Comparison of ENCODE assay signal across 13 cellular contexts in genomic region chr14:92973798-92974372, GRCh38. TPM values are rescaled to one million over a fixed set of nuclear protein-coding genes. Genes with fewer than 3 reads are reported as not detected.
DNase-seq lines count a peak whose midpoint lies in the region; ATAC-seq and TF ChIP-seq lines count a peak whose summit lies in the region.
"Had no signal": no experiment of that assay in that cellular context is flagged by ENCODE, and none has a peak within 500 bp of the region (broad histone marks: within the 10 kb centered on the region; RNA-seq: fewer than 3 reads in every experiment).

No MANE protein-coding gene starts in this region.

- H3K4me3 ChIP-seq in esophagus squamous epithelium = no peak overlapping the region
- H3K4me3 ChIP-seq in lower lobe of right lung = no peak overlapping the region
- no peak overlapping the region for H3K4me3 ChIP-seq in upper lobe of right lung
- H3K4me3 ChIP-seq: psoas muscle had no signal

- H3K27ac ChIP-seq in esophagus squamous epithelium = peak overlapping the region; percentile 16 to 92 (median 66)
- H3K27ac ChIP-seq in lower lobe of right lung = no peak overlapping the region
- H3K27ac ChIP-seq in upper lobe of right lung = peak overlapping the region; percentile 49
- H3K27ac ChIP-seq: KMS-11, psoas muscle had no signal

- 29 to 33% methylated on average over 1 to 5 of the region's 9 CpGs for WGBS in esophagus squamous epithelium, 2 donors

- H3K27me3 ChIP-seq in esophagus squamous epithelium = no peaks in the 10 kb centered on the region
- no peaks in the 10 kb centered on the region for H3K27me3 ChIP-seq in lower lobe of right lung (ENCODE audit: low read depth)
- H3K27me3 ChIP-seq in upper lobe of right lung = no peaks in the 10 kb centered on the region

- TF ChIP-seq CTCF in esophagus squamous epithelium (IDR thresholded peaks at IDR 0.05) = no peak
- TF ChIP-seq CTCF in lower lobe of right lung (IDR thresholded peaks at IDR 0.05) = no peak
- TF ChIP-seq CTCF in upper lobe of right lung (IDR thresholded peaks at IDR 0.05) = no peak

- H3K4me1 ChIP-seq in esophagus squamous epithelium = peaks cover 0 to 28% (median 11%) of the 10 kb centered on the region in 3 donors
- peaks cover 17% of the 10 kb centered on the region for H3K4me1 ChIP-seq in lower lobe of right lung
- H3K4me1 ChIP-seq in upper lobe of right lung = peaks cover 6% of the 10 kb centered on the region
- H3K4me1 ChIP-seq: psoas muscle had no signal

- peaks cover 0 to 18% (median 9%) of the 10 kb centered on the region in 3 donors for H3K9me3 ChIP-seq in esophagus squamous epithelium
- peaks cover 25% of the 10 kb centered on the region for H3K9me3 ChIP-seq in lower lobe of right lung
- H3K9me3 ChIP-seq in upper lobe of right lung = peaks cover 12% of the 10 kb centered on the region
- H3K9me3 ChIP-seq: SK-N-SH had no signal

- peak; percentile 8 to 11 for ATAC-seq in lower lobe of right lung
- peak; percentile 4 for ATAC-seq in upper lobe of right lung
- ATAC-seq in GM19467 (IDR thresholded peaks at IDR 0.05; ENCODE audit: unreplicated experiment) = no peak
- ATAC-seq: effector memory CD8-positive, alpha-beta T cell had no signal

- DNase-seq in RPMI7951 (ENCODE audit: low read depth) (peak; percentile 18), esophagus squamous epithelium (lab: John Stamatoyannopoulos, UW) (no peak), lower lobe of right lung (peak; percentile 41), upper lobe of right lung (no peak), DMS153 treated with DMSO at 0.1 percent for 48 hours (lab: John Stamatoyannopoulos, UW; ENCODE audit: unreplicated experiment) (no peak)
- DNase-seq in stimulated activated CD4-positive, alpha-beta T cell treated with anti-CD3 and anti-CD28 coated beads, Interleukin-12 subunit alpha, Interleukin-12 subunit beta, amount 100 ng/mL, for 4 hours = no peak
- DNase-seq: effector memory CD8-positive, alpha-beta T cell; stimulated activated naive CD4-positive, alpha-beta T cell treated with Interleukin-2 at 50 U/mL for 16 hours had no signal

- H3K36me3 ChIP-seq in esophagus squamous epithelium = peaks cover 0 to 42% (median 0%) of the 10 kb centered on the region in 3 donors
- H3K36me3 ChIP-seq in lower lobe of right lung = peaks cover 11% of the 10 kb centered on the region
- peaks cover 10% of the 10 kb centered on the region for H3K36me3 ChIP-seq in upper lobe of right lung

- no peak for TF ChIP-seq POLR2A in esophagus squamous epithelium (IDR thresholded peaks at IDR 0.05)

- intact Hi-C loops in esophagus squamous epithelium (cut with DNase I) = no loop called here
- intact Hi-C loops in lower lobe of right lung (cut with DNase I) = no loop called here
- intact Hi-C loops in upper lobe of right lung (cut with DNase I) = no loop called here

RNA-seq across cellular contexts. Expression of gene CHGA, which starts 50.9 kb away (rescaled TPM):
- total RNA-seq in RPMI7951 (2014; rRNA removed; shearing (Covaris generic)) = not detected in 2 replicates
- total RNA-seq in esophagus squamous epithelium (under 1 TPM in 1 of 4 donors, not detected in 3; 0.31 TPM), lower lobe of right lung (0.71 TPM), upper lobe of right lung (not detected)
- total RNA-seq: mononuclear cell had no signal

Comparison
In these comparisons a context has a peak if more than half of its experiments do, and no peak if none do; other contexts are left out.
1. DNase-seq: peak in RPMI7951 (single experiment) and lower lobe of right lung (single experiment); none in esophagus squamous epithelium (single experiment), upper lobe of right lung (single experiment), stimulated activated CD4-positive, alpha-beta T cell treated with anti-CD3 and anti-CD28 coated beads, Interleukin-12 subunit alpha, Interleukin-12 subunit beta, amount 100 ng/mL, for 4 hours (single experiment) and DMS153 treated with DMSO at 0.1 percent for 48 hours (single experiment).